Comparison of ENCODE assay signal across 10 cellular contexts in genomic region chr6:53837875-53838806, GRCh38. TPM values are rescaled to one million over a fixed set of nuclear protein-coding genes. Genes with fewer than 3 reads are reported as not detected.
DNase-seq lines count a peak whose midpoint lies in the region; ATAC-seq and TF ChIP-seq lines count a peak whose summit lies in the region.
"Had no signal": no experiment of that assay in that cellular context is flagged by ENCODE, and none has a peak within 500 bp of the region (broad histone marks: within the 10 kb centered on the region; RNA-seq: fewer than 3 reads in every experiment).

No MANE protein-coding gene starts in this region.

- H3K9me3 Mint-ChIP-seq in activated CD8-positive, alpha-beta T cell treated with anti-CD3 and anti-CD28 coated beads for 36 hours: peaks cover 3% of the 10 kb centered on the region

- H3K27ac Mint-ChIP-seq in activated CD8-positive, alpha-beta T cell treated with anti-CD3 and anti-CD28 coated beads for 36 hours: no peak overlapping the region
- H3K27ac Mint-ChIP-seq: CD4-positive, CD25-positive, alpha-beta regulatory T cell; T-helper 1 cell treated with Interleukin-12 subunit alpha and Interleukin-12 subunit beta and Interleukin-4 antibody, amounts not matched to agents 30 μg/mL and 1 μg/mL, for 36 hours had no signal

- H3K4me1 Mint-ChIP-seq in activated CD8-positive, alpha-beta T cell treated with anti-CD3 and anti-CD28 coated beads for 36 hours (ENCODE audit: low read depth): no peaks in the 10 kb centered on the region
- H3K4me1 Mint-ChIP-seq: CD4-positive, CD25-positive, alpha-beta regulatory T cell had no signal

- H3K36me3 Mint-ChIP-seq in activated CD8-positive, alpha-beta T cell treated with anti-CD3 and anti-CD28 coated beads for 36 hours (ENCODE audit: low read depth): peaks cover 3% of the 10 kb centered on the region
- H3K36me3 Mint-ChIP-seq: CD4-positive, CD25-positive, alpha-beta regulatory T cell had no signal

- TF ChIP-seq CTCF in activated CD8-positive, alpha-beta T cell treated with anti-CD3 and anti-CD28 coated beads for 36 hours (IDR thresholded peaks at IDR 0.05): no peak

- DNase-seq in Ammon's horn (ENCODE audit: low spot score): peak; percentile 89
- DNase-seq in Jurkat, Clone E6-1 (ENCODE audit: low read depth, low spot score): peak; percentile 37
- peak in 39 of 58 donors; percentile 4 to 82 (median 45) for DNase-seq in anterior cingulate cortex (lab: John Stamatoyannopoulos, UW)
- peak; percentile 86 for DNase-seq in midbrain (lab: John Stamatoyannopoulos, UW)
- no peak for DNase-seq in activated naive CD4-positive, alpha-beta T cell treated with Interleukin-2 at 50 U/mL for 16 hours
- DNase-seq in activated CD8-positive, alpha-beta T cell treated with anti-CD3 and anti-CD28 coated beads for 36 hours: no peak
- no peak for DNase-seq in stimulated activated CD8-positive, alpha-beta memory T cell treated with anti-CD3 and anti-CD28 coated beads, Interleukin-4, amount 100 ng/mL, for 48 hours
- DNase-seq: CD4-positive, CD25-positive, alpha-beta regulatory T cell had no signal

- H3K4me3 Mint-ChIP-seq in activated CD8-positive, alpha-beta T cell treated with anti-CD3 and anti-CD28 coated beads for 36 hours: no peak overlapping the region
- H3K4me3 Mint-ChIP-seq: CD4-positive, CD25-positive, alpha-beta regulatory T cell; T-helper 1 cell treated with Interleukin-12 subunit alpha and Interleukin-12 subunit beta and Interleukin-4 antibody, amounts not matched to agents 30 μg/mL and 1 μg/mL, for 36 hours had no signal

- H3K27me3 Mint-ChIP-seq in activated CD8-positive, alpha-beta T cell treated with anti-CD3 and anti-CD28 coated beads for 36 hours: no peaks in the 10 kb centered on the region

- H3K4me3 ChIP-seq in Jurkat, Clone E6-1 (ENCODE audit: low read length): no peak overlapping the region

- intact Hi-C loops in activated CD8-positive, alpha-beta T cell treated with anti-CD3 and anti-CD28 coated beads for 36 hours (cut with micrococcal nuclease): no loop called here

- ATAC-seq in HG03521 (IDR thresholded peaks at IDR 0.05; ENCODE audit: unreplicated experiment): no peak
- ATAC-seq in activated CD8-positive, alpha-beta T cell treated with anti-CD3 and anti-CD28 coated beads for 36 hours: no peak

- CTCF ChIA-PET in activated CD8-positive, alpha-beta T cell treated with anti-CD3 and anti-CD28 coated beads for 36 hours (lab: Charles Lee): no interaction called here

- POLR2A ChIA-PET in activated CD8-positive, alpha-beta T cell treated with anti-CD3 and anti-CD28 coated beads for 36 hours (lab: Charles Lee): interaction anchor here (1.4 kb wide), 1 partner anchor 10 kb away, joined by 5 read pairs; no protein-coding TSS in a partner anchor

RNA-seq across cellular contexts. Expression of gene LRRC1, which starts 43.3 kb away (rescaled TPM):
- polyA plus RNA-seq in Jurkat, Clone E6-1 (2012; ENCODE audit: insufficient read depth, insufficient read length): 7.8 TPM
- total RNA-seq in activated CD8-positive, alpha-beta T cell treated with anti-CD3 and anti-CD28 coated beads for 36 hours: 1 to 10 TPM; 1.9 to 2.5 TPM

Comparison
In these comparisons a context has a peak if more than half of its experiments do, and no peak if none do; other contexts are left out.
1. DNase-seq: peak in Ammon's horn (single experiment), Jurkat, Clone E6-1 (single experiment), anterior cingulate cortex (39 of 58) and midbrain (single experiment); none in activated naive CD4-positive, alpha-beta T cell treated with Interleukin-2 at 50 U/mL for 16 hours (single experiment), activated CD8-positive, alpha-beta T cell treated with anti-CD3 and anti-CD28 coated beads for 36 hours (single experiment) and stimulated activated CD8-positive, alpha-beta memory T cell treated with anti-CD3 and anti-CD28 coated beads, Interleukin-4, amount 100 ng/mL, for 48 hours (single experiment).